Comparison of ENCODE assay signal across 9 cellular contexts in the genomic region with DNA sequence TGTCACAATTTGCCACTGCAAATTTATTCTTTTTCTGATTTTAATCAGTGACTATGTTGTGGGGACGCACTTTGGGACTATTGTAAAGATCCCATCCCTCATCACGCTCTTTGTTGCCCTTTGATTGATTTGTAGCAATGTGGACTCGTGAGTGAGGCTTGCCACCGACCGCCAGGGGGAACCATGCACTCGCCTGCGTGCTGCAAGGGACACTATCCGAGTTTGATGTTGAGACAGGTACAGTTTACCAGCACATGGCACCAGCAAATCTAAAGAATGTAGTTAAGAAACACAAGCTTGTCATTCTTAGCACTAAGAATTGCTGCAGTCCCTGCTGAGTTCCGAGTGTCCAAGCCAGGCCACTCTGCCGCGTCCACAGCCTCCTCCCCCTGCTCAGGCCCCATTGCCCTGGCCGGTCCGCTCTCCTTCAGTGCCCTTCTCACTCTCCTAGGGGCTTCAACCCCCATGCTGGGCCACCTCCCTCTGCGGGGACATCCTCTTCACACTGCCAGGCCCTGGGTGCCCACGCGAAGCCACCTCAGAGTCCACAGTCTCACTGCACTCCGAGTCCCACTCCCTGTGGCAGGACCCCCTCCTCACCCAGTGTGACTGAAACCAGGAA. TPM values are rescaled to one million over a fixed set of nuclear protein-coding genes. Genes with fewer than 3 reads are reported as not detected.
DNase-seq lines count a peak whose midpoint lies in the region; ATAC-seq and TF ChIP-seq lines count a peak whose summit lies in the region.
"Had no signal": no experiment of that assay in that cellular context is flagged by ENCODE, and none has a peak within 500 bp of the region (broad histone marks: within the 10 kb centered on the region; RNA-seq: fewer than 3 reads in every experiment).

No MANE protein-coding gene starts in this region.

- peaks cover 2% of the 10 kb centered on the region for H3K4me1 ChIP-seq in prostate gland (replicated peaks)

- intact Hi-C loops in activated naive CD4-positive, alpha-beta T cell treated with anti-CD3 and anti-CD28 coated beads for 36 hours (cut with micrococcal nuclease): loop anchor here (1.0 to 2.0 kb wide), 3 partner anchors 47 to 485 kb away; no protein-coding TSS in a partner anchor
- intact Hi-C loops in head of caudate nucleus (cut with DNase I): no loop called here
- intact Hi-C loops in prostate gland (cut with DNase I): no loop called here

- DNase-seq in C1 segment of cervical spinal cord (lab: John Stamatoyannopoulos, UW): peak in 8 of 14 donors; percentile 2 to 66 (median 22)
- peak; percentile 59 for DNase-seq in RKO (ENCODE audit: low spot score)
- DNase-seq in activated naive CD4-positive, alpha-beta T cell treated with anti-CD3 and anti-CD28 coated beads for 36 hours: peak; percentile 81
- DNase-seq in head of caudate nucleus: peak; percentile 48 to 88 (median 78)
- DNase-seq in prostate gland (ENCODE audit: low spot score): peak; percentile 60
- no peak for DNase-seq in omental fat pad (ENCODE audit: low spot score)

- H3K9me3 ChIP-seq in prostate gland: no peaks in the 10 kb centered on the region

- 18% methylated on average over 17 of the region's 17 CpGs for WGBS in prostate gland

- no peaks in the 10 kb centered on the region for H3K36me3 ChIP-seq in prostate gland

- no peak overlapping the region for H3K27ac ChIP-seq in prostate gland

- no peaks in the 10 kb centered on the region for H3K27me3 ChIP-seq in prostate gland (replicated peaks; ENCODE audit: insufficient read depth)

- no peaks in the 10 kb centered on the region for H3K36me3 Mint-ChIP-seq in activated naive CD4-positive, alpha-beta T cell treated with anti-CD3 and anti-CD28 coated beads for 36 hours (ENCODE audit: low read depth)

- peak; percentile 67 for ATAC-seq in GM19328 (IDR thresholded peaks at IDR 0.05; ENCODE audit: unreplicated experiment)
- ATAC-seq in HG03565 (IDR thresholded peaks at IDR 0.05; ENCODE audit: unreplicated experiment): peak; percentile 82
- no peak for ATAC-seq in omental fat pad (ENCODE audit: low FRiP score)

- H3K4me1 Mint-ChIP-seq in activated naive CD4-positive, alpha-beta T cell treated with anti-CD3 and anti-CD28 coated beads for 36 hours (ENCODE audit: low read depth): peaks cover 6% of the 10 kb centered on the region

- CTCF ChIA-PET in activated naive CD4-positive, alpha-beta T cell treated with anti-CD3 and anti-CD28 coated beads for 36 hours (lab: Charles Lee): interaction anchor here (1.8 to 2.2 kb wide), 2 partner anchors 25 to 46 kb away, joined by 4 to 6 read pairs; no protein-coding TSS in a partner anchor

- H3K4me3 ChIP-seq in prostate gland: no peak overlapping the region

- TF ChIP-seq POLR2A in prostate gland (IDR thresholded peaks at IDR 0.05): no peak

- TF ChIP-seq CTCF in prostate gland (IDR thresholded peaks at IDR 0.05) (peak; percentile 45 to 76 (median 58)), omental fat pad (IDR thresholded peaks at IDR 0.05) (no peak)

- H3K4me3 Mint-ChIP-seq in activated naive CD4-positive, alpha-beta T cell treated with anti-CD3 and anti-CD28 coated beads for 36 hours: no peak overlapping the region

- peaks cover 12% of the 10 kb centered on the region for H3K27me3 Mint-ChIP-seq in activated naive CD4-positive, alpha-beta T cell treated with anti-CD3 and anti-CD28 coated beads for 36 hours (ENCODE audit: low read depth)

- H3K27ac Mint-ChIP-seq in activated naive CD4-positive, alpha-beta T cell treated with anti-CD3 and anti-CD28 coated beads for 36 hours: no peak overlapping the region

- H3K9me3 Mint-ChIP-seq in activated naive CD4-positive, alpha-beta T cell treated with anti-CD3 and anti-CD28 coated beads for 36 hours: no peaks in the 10 kb centered on the region

RNA-seq across cellular contexts. Expression of gene SFTPA2, which starts 2.0 kb away (rescaled TPM):
- not detected for total RNA-seq in activated naive CD4-positive, alpha-beta T cell treated with anti-CD3 and anti-CD28 coated beads for 36 hours
- total RNA-seq in prostate gland (10 to 100 TPM in 1 of 2 donors, 1 to 10 TPM in 1; 5.3 to 38.5 TPM), omental fat pad (under 1 TPM in 1 of 4 donors, not detected in 3; 0.25 TPM)
- total RNA-seq: T-helper 2 cell treated with Interferon-gamma antibody and Interleukin-4, amounts not matched to agents 100 ng/mL and 5 ng/mL, for 36 hours had no signal

RNA-seq across cellular contexts. Expression of gene SFTPA1, which starts 48.5 kb away (rescaled TPM):
- not detected for total RNA-seq in activated naive CD4-positive, alpha-beta T cell treated with anti-CD3 and anti-CD28 coated beads for 36 hours
- total RNA-seq in prostate gland (not detected), omental fat pad (not detected)
- total RNA-seq: T-helper 2 cell treated with Interferon-gamma antibody and Interleukin-4, amounts not matched to agents 100 ng/mL and 5 ng/mL, for 36 hours had no signal

RNA-seq across cellular contexts. Expression of gene EIF5AL1, which starts 49.9 kb away (rescaled TPM):
- total RNA-seq in activated naive CD4-positive, alpha-beta T cell treated with anti-CD3 and anti-CD28 coated beads for 36 hours: 1 to 10 TPM; 2.6 to 3.5 TPM
- total RNA-seq in prostate gland (1 to 10 TPM in 1 of 2 donors, under 1 TPM in 1; 0.32 to 1.5 TPM), omental fat pad (under 1 TPM in 3 of 4 donors, not detected in 1; 0.19 to 0.24 (median 0.19) TPM)

Comparison
In these comparisons a context has a peak if more than half of its experiments do, and no peak if none do; other contexts are left out.
1. CTCF ChIP-seq: peak in prostate gland (4 of 4); none in omental fat pad (0 of 3).
2. RNA of gene SFTPA2, which starts 2.0 kb away (total RNA-seq): 5.3 to 38.5 TPM in prostate gland; 0.25 TPM in omental fat pad and not detected in activated naive CD4-positive, alpha-beta T cell treated with anti-CD3 and anti-CD28 coated beads for 36 hours; every median in the first group is over 4 times any median in the second.